Comparison of ENCODE assay signal across 18 cellular contexts in the genomic region with DNA sequence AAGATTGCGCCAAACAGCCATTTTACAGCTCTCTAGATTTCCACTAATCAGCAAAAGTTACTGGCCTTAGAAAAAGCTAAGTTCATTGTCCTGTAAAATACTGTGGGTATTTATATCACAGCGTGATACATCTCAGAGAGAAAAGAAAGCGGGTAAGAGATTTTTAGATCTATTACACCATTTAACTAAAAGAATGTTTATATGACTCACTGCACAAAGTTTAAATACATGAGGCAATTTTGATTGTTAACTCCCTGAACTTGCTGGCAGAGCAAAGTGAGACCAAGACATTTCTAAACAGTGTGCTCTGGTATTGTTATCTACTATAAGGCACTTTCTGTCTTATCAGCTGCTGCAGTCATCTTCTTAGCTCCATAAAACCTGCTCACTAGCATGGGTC.
A peak's percentile ranks its signal among the peaks of the same experiment; 100 is the strongest.
DNase-seq lines count a peak whose midpoint lies in the region; ATAC-seq and TF ChIP-seq lines count a peak whose summit lies in the region.
"Had no signal": no experiment of that assay in that cellular context is flagged by ENCODE, and none has a peak within 500 bp of the region (broad histone marks: within the 10 kb centered on the region; RNA-seq: fewer than 3 reads in every experiment).

No MANE protein-coding gene starts in this region.

- TF ChIP-seq EP300 in tibial nerve (IDR thresholded peaks at IDR 0.05) = no peak

- TF ChIP-seq CTCF in MCF 10A (IDR thresholded peaks at IDR 0.05; ENCODE audit: unreplicated experiment) (no peak), mammary epithelial cell (conservative IDR thresholded peaks at IDR 0.05 in 1 of 2, IDR thresholded peaks at IDR 0.05 in 1 of 2; ENCODE audit: extremely low read depth in 1 of 2, insufficient read depth in 1 of 2, low read depth in 1 of 2, low read length in 2 of 2) (no peak), cardiac fibroblast (IDR thresholded peaks at IDR 0.05; ENCODE audit: low read depth, low read length) (no peak), tibial nerve (IDR thresholded peaks at IDR 0.05) (no peak)

- peaks cover 32% of the 10 kb centered on the region for H3K27me3 Mint-ChIP-seq in MCF 10A (ENCODE audit: insufficient read depth, unreplicated experiment)
- H3K27me3 Mint-ChIP-seq: activated CD4-positive, alpha-beta memory T cell treated with anti-CD3 and anti-CD28 coated beads, Interleukin-2, amount 10 ng/mL, durations not matched to agents 7 days and 5 days; activated naive CD8-positive, alpha-beta T cell; IgD-negative memory B cell had no signal

- no peaks in the 10 kb centered on the region for H3K4me1 ChIP-seq in mammary epithelial cell (ENCODE audit: insufficient read depth, low read length)
- H3K4me1 ChIP-seq in tibial nerve = no peaks in the 10 kb centered on the region
- H3K4me1 ChIP-seq: breast epithelium, Peyer's patch had no signal

- H4K20me1 ChIP-seq in mammary epithelial cell (ENCODE audit: insufficient read depth, low read length) = no peaks in the 10 kb centered on the region

- CTCF ChIA-PET in MCF 10A (lab: Yijun Ruan, JAX) (interaction anchor here (1.2 kb wide), 1 partner anchor 11 kb away, joined by 4 read pairs; no protein-coding TSS in a partner anchor), mammary epithelial cell (lab: Charles Lee; ENCODE audit: low non-redundant PET) (no interaction called here)

- intact Hi-C loops in MCF 10A (cut with micrococcal nuclease) = no loop called here
- intact Hi-C loops in mammary epithelial cell (cut with micrococcal nuclease) = no loop called here

- TF ChIP-seq POLR2A in tibial nerve (IDR thresholded peaks at IDR 0.05) = no peak

- peaks cover 9% of the 10 kb centered on the region for H3K9me3 Mint-ChIP-seq in MCF 10A (ENCODE audit: unreplicated experiment)

- H3K36me3 ChIP-seq in mammary epithelial cell (ENCODE audit: insufficient read depth, low read length) (no peaks in the 10 kb centered on the region), tibial nerve (no peaks in the 10 kb centered on the region)
- H3K36me3 ChIP-seq: breast epithelium, Peyer's patch had no signal

- H3K27ac ChIP-seq in mammary epithelial cell (ENCODE audit: insufficient read depth, low read depth, low read length) (no peak overlapping the region), tibial nerve (no peak overlapping the region)
- H3K27ac ChIP-seq: breast epithelium, C4-2B, Peyer's patch, skin epidermis had no signal

- no peaks in the 10 kb centered on the region for H3K4me1 Mint-ChIP-seq in MCF 10A (ENCODE audit: insufficient read depth, unreplicated experiment)
- H3K4me1 Mint-ChIP-seq: activated CD4-positive, alpha-beta memory T cell treated with anti-CD3 and anti-CD28 coated beads, Interleukin-2, amount 10 ng/mL, durations not matched to agents 7 days and 5 days; IgD-negative memory B cell had no signal

- H2AFZ ChIP-seq in mammary epithelial cell (ENCODE audit: low read depth, low read length) = no peak overlapping the region

- DNase-seq in MCF 10A (ENCODE audit: unreplicated experiment) = peak; percentile 17
- DNase-seq in mammary epithelial cell = no peak
- peak; percentile 8 to 26 for DNase-seq in cardiac fibroblast (ENCODE audit: low read depth in 2 of 2)
- peak; percentile 19 for DNase-seq in kidney glomerular epithelial cell (lab: John Stamatoyannopoulos, UW)
- DNase-seq in tibial nerve (ENCODE audit: low spot score in 2 of 2) = no peak
- DNase-seq in MV-4-11 (lab: John Stamatoyannopoulos, UW) = no peak
- DNase-seq: activated CD4-positive, alpha-beta memory T cell treated with anti-CD3 and anti-CD28 coated beads, Interleukin-2, amount 10 ng/mL, durations not matched to agents 7 days and 5 days; activated T-cell treated with anti-CD3 and anti-CD28 coated beads, Interleukin-2, amount 50 U/mL, for 72 hours; DMS 273 treated with DMSO at 0.1 percent for 48 hours; NCI-H1092 treated with DMSO at 0.1 percent for 48 hours; Peyer's patch had no signal

- H3K9me3 ChIP-seq in mammary epithelial cell (replicated peaks; ENCODE audit: insufficient read depth, low read length) (no peaks in the 10 kb centered on the region), tibial nerve (no peaks in the 10 kb centered on the region)
- H3K9me3 ChIP-seq: breast epithelium, Peyer's patch had no signal

- dilution Hi-C loops in mammary epithelial cell (cut with HindIII; ENCODE audit: low sequenced_read_pairs) = no loop called here

- H3K4me3 ChIP-seq in mammary epithelial cell (replicated peaks in 1 of 3; ENCODE audit: insufficient read depth in 1 of 3, low read depth in 2 of 3, low read length in 3 of 3) (no peak overlapping the region), cardiac fibroblast (replicated peaks in 1 of 2; ENCODE audit: low read depth in 2 of 2, low read length in 2 of 2) (no peak overlapping the region), tibial nerve (no peak overlapping the region)
- H3K4me3 ChIP-seq: breast epithelium, Peyer's patch, skin epidermis had no signal

- H3K4me3 Mint-ChIP-seq in MCF 10A (ENCODE audit: unreplicated experiment) = no peak overlapping the region
- H3K4me3 Mint-ChIP-seq: activated CD4-positive, alpha-beta memory T cell treated with anti-CD3 and anti-CD28 coated beads, Interleukin-2, amount 10 ng/mL, durations not matched to agents 7 days and 5 days; activated naive CD8-positive, alpha-beta T cell; activated T-cell treated with anti-CD3 and anti-CD28 coated beads, Interleukin-2, amount 50 U/mL, for 72 hours; IgD-negative memory B cell had no signal

- POLR2A ChIA-PET in MCF 10A (lab: Yijun Ruan, JAX) = no interaction called here

- H3K9ac ChIP-seq in mammary epithelial cell (ENCODE audit: insufficient read depth, low read length) = no peak overlapping the region

- H3K27me3 ChIP-seq in mammary epithelial cell (ENCODE audit: insufficient read depth, low read length) (no peaks in the 10 kb centered on the region), tibial nerve (no peaks in the 10 kb centered on the region)
- H3K27me3 ChIP-seq: breast epithelium, Peyer's patch had no signal

- ATAC-seq in GM21360 (IDR thresholded peaks at IDR 0.05; ENCODE audit: unreplicated experiment) (no peak), GM21786 (IDR thresholded peaks at IDR 0.05; ENCODE audit: unreplicated experiment) (no peak)
- ATAC-seq: activated T-cell treated with anti-CD3 and anti-CD28 coated beads, Interleukin-2, amount 50 U/mL, for 72 hours had no signal

- BruUV-seq in MCF 10A (replicated peaks; lab: Mats Ljungman, UMichigan) (no TSS peak), mammary epithelial cell (replicated peaks; lab: Mats Ljungman, UMichigan) (no TSS peak)

- H3K27ac Mint-ChIP-seq in MCF 10A (ENCODE audit: low read depth, unreplicated experiment) = no peak overlapping the region
- H3K27ac Mint-ChIP-seq: activated CD4-positive, alpha-beta memory T cell treated with anti-CD3 and anti-CD28 coated beads, Interleukin-2, amount 10 ng/mL, durations not matched to agents 7 days and 5 days; activated naive CD8-positive, alpha-beta T cell; activated T-cell treated with anti-CD3 and anti-CD28 coated beads, Interleukin-2, amount 50 U/mL, for 72 hours; IgD-negative memory B cell had no signal

- no peak overlapping the region for H3K4me2 ChIP-seq in mammary epithelial cell (ENCODE audit: insufficient read depth, low read depth, low read length)

- H3K36me3 Mint-ChIP-seq in MCF 10A (ENCODE audit: insufficient read depth, unreplicated experiment) = no peaks in the 10 kb centered on the region
- H3K36me3 Mint-ChIP-seq: activated naive CD8-positive, alpha-beta T cell had no signal

- no peaks in the 10 kb centered on the region for H3K79me2 ChIP-seq in mammary epithelial cell (ENCODE audit: insufficient read depth, low read length)

- WGBS in mammary epithelial cell (ENCODE audit: low coverage, missing lambda C conversion rate) = 54% methylated on average over 3 of the region's 3 CpGs
- WGBS in tibial nerve, 2 donors = 46 to 56% methylated on average over 3 of the region's 3 CpGs

- in situ Hi-C loops in mammary epithelial cell (cut with MboI; ENCODE audit: low sequenced_read_pairs in 2 of 2) = no loop called here

Comparison
In these comparisons a context has a peak if more than half of its experiments do, and no peak if none do; other contexts are left out.
1. DNase-seq: peak in MCF 10A (single experiment), cardiac fibroblast (2 of 2) and kidney glomerular epithelial cell (single experiment); none in mammary epithelial cell (single experiment), tibial nerve (0 of 2) and MV-4-11 (single experiment).